11 cellular contexts compared by ENCODE assay signal in the genomic region with DNA sequence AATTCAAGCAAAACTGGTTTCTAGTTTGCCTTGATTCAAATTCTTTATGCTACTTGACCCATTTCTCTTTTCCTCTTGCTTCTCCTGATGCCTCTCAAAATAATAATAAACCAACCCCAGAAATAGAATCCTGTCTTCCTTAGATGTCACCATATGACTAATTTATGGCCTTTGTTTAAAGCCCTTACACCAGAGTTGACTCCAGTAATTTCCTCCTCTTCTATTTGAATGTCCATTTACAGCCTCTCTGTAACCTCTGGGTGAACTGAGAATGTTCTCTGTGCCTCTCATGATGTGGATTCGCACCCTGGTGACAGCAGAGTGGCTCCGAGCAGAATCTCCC. TPM values are rescaled to one million over a fixed set of nuclear protein-coding genes. Genes with fewer than 3 reads are reported as not detected.
A peak's percentile ranks its signal among the peaks of the same experiment; 100 is the strongest.
DNase-seq lines count a peak whose midpoint lies in the region; ATAC-seq, FAIRE-seq and TF ChIP-seq lines count a peak whose summit lies in the region.
"Had no signal": no experiment of that assay in that cellular context is flagged by ENCODE, and none has a peak within 500 bp of the region (broad histone marks: within the 10 kb centered on the region; RNA-seq: fewer than 3 reads in every experiment).

No MANE protein-coding gene starts in this region.

- in situ Hi-C loops in GM13977 (cut with MboI; ENCODE audit: low pct_unique_long_range_greater_than_20kb, low sequenced_read_pairs, unreplicated experiment): no loop called here

- no peak for TF ChIP-seq CTCF in GM13977 (IDR thresholded peaks at IDR 0.05; ENCODE audit: extremely low read depth, insufficient read depth, missing control alignments)
- TF ChIP-seq CTCF in mesothelial cell of epicardium (IDR thresholded peaks at IDR 0.05; ENCODE audit: unreplicated experiment): no peak
- TF ChIP-seq CTCF in D721Med (IDR thresholded peaks at IDR 0.05; ENCODE audit: insufficient read depth, missing control alignments): no peak

- H3K9me3 Mint-ChIP-seq in mesothelial cell of epicardium: no peaks in the 10 kb centered on the region

- no peaks in the 10 kb centered on the region for H3K27me3 Mint-ChIP-seq in mesothelial cell of epicardium (ENCODE audit: low read depth)

- FAIRE-seq in D721Med (lab: Jason Lieb, UNC): no peak

- H3K27ac Mint-ChIP-seq in mesothelial cell of epicardium: peak overlapping the region; percentile 87

- no peak overlapping the region for H3K4me3 Mint-ChIP-seq in mesothelial cell of epicardium

- peaks cover 33% of the 10 kb centered on the region for H3K4me1 Mint-ChIP-seq in mesothelial cell of epicardium

- DNase-seq in GM13977 (ENCODE audit: low spot score) (peak; percentile 69), mesothelial cell of epicardium (ENCODE audit: low spot score in 2 of 2, unreplicated experiment in 2 of 2) (no peak), NCI-H2227 (lab: John Stamatoyannopoulos, UW; ENCODE audit: unreplicated experiment) (no peak), D721Med (ENCODE audit: insufficient read length, low spot score) (no peak)
- no peak for DNase-seq in stimulated activated naive CD4-positive, alpha-beta T cell (lab: John Stamatoyannopoulos, UW)
- DNase-seq: activated gamma-delta T cell, midbrain, Right ventricle myocardium superior had no signal

- ATAC-seq in GM21737 (IDR thresholded peaks at IDR 0.05; ENCODE audit: unreplicated experiment) (peak; percentile 56), HG03520 (IDR thresholded peaks at IDR 0.05; ENCODE audit: unreplicated experiment) (peak; percentile 56), GM18870 (IDR thresholded peaks at IDR 0.05; ENCODE audit: unreplicated experiment) (no peak)

- H3K36me3 Mint-ChIP-seq in mesothelial cell of epicardium: no peaks in the 10 kb centered on the region

RNA-seq across cellular contexts. Expression of a gene that starts 31.5 kb away (rescaled TPM):
- total RNA-seq in mesothelial cell of epicardium: 63.8 to 68.1 TPM (median 67.1 TPM) in 3 replicates
